16 cellular contexts compared by ENCODE assay signal in the genomic region with DNA sequence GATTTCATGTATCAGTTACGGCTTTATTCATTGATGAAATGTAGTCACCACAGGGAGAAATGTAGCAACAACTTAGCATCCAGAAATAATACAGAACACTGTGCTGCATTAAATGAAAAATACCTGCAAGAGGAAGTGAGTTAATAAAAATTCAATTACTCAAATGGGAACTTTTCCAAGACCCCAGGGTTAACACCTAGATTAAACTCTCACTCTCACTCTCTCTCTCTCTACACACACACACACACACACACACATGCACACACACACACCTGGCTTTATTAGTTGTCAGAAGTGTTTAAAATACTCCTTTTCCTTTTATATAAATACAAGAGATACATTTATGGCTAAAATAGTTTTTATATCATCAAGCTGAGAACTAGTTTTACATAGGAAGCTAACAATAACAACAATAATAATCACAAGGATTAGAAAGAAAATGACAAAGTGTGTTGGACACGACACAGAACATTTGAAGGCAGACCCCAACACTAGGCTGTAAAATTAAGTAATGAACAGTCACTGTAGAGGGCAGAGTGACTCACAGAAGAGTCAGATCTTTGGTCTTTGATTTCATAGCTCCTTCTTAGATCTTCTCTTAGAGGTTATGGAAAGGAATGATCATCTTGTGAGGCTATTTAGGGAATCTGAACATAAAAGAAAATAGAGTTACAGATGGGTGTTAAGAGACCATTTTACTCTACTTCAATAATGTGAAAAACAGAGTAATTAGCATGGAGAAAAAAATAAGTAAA.
DNase-seq lines count a peak whose midpoint lies in the region; ATAC-seq, FAIRE-seq and TF ChIP-seq lines count a peak whose summit lies in the region.
"Had no signal": no experiment of that assay in that cellular context is flagged by ENCODE, and none has a peak within 500 bp of the region (broad histone marks: within the 10 kb centered on the region; RNA-seq: fewer than 3 reads in every experiment).

No MANE protein-coding gene starts in this region.

- H3K9me3 ChIP-seq in HEK293 (ENCODE audit: control insufficient read depth, insufficient read depth, low read depth, low read length) (no peaks in the 10 kb centered on the region), astrocyte (ENCODE audit: insufficient read depth, low read depth, low read length) (no peaks in the 10 kb centered on the region), iPS-18a (ENCODE audit: control insufficient read depth, low read depth, low read length) (no peaks in the 10 kb centered on the region)
- H3K9me3 ChIP-seq: HAP-1, MG63 had no signal

- H3K4me1 Mint-ChIP-seq in astrocyte (ENCODE audit: low read depth, unreplicated experiment) (peaks cover 42% of the 10 kb centered on the region), immature natural killer cell (no peaks in the 10 kb centered on the region)

- H3K9ac ChIP-seq in astrocyte (ENCODE audit: low read length): no peak overlapping the region
- no peak overlapping the region for H3K9ac ChIP-seq in iPS-18a (ENCODE audit: low read length)

- ATAC-seq in HG02884 (IDR thresholded peaks at IDR 0.05; ENCODE audit: unreplicated experiment) (no peak), HG02981 (IDR thresholded peaks at IDR 0.05; ENCODE audit: unreplicated experiment) (no peak)
- ATAC-seq: activated CD4-positive, CD25-positive, alpha-beta regulatory T cell treated with anti-CD3 and anti-CD28 coated beads, Interleukin-2, amount 50 U/mL, for 24 hours had no signal

- H3K4me1 ChIP-seq in HEK293 (ENCODE audit: control insufficient read depth, insufficient read depth, low read length): peaks cover 3% of the 10 kb centered on the region; the same call in 1 of the 2 replicates
- H3K4me1 ChIP-seq in astrocyte (ENCODE audit: insufficient read depth, low read length): no peaks in the 10 kb centered on the region
- peaks cover 56% of the 10 kb centered on the region for H3K4me1 ChIP-seq in iPS-18a (ENCODE audit: control insufficient read depth, low read depth, low read length)

- H2AFZ ChIP-seq in astrocyte (ENCODE audit: low read depth, low read length): no peak overlapping the region

- H3K27me3 ChIP-seq in astrocyte (ENCODE audit: insufficient read depth, low read length): no peaks in the 10 kb centered on the region
- H3K27me3 ChIP-seq in iPS-18a (ENCODE audit: control insufficient read depth, insufficient read depth, low read length): no peaks in the 10 kb centered on the region
- H3K27me3 ChIP-seq: MG63 had no signal

- no peak for TF ChIP-seq CTCF in HEK293 (tag by site-specific recombination; IDR thresholded peaks at IDR 0.05)
- TF ChIP-seq CTCF in astrocyte (IDR thresholded peaks at IDR 0.05; ENCODE audit: insufficient read depth, low read depth, low read length): no peak

- H3K9me3 Mint-ChIP-seq in astrocyte (ENCODE audit: unreplicated experiment): no peaks in the 10 kb centered on the region
- H3K9me3 Mint-ChIP-seq in immature natural killer cell: peaks cover 5 to 33% (median 17%) of the 10 kb centered on the region in 6 donors

- peak; percentile 2 for DNase-seq in A172 (ENCODE audit: low spot score)
- DNase-seq in astrocyte (ENCODE audit: low read depth): peak; percentile 26
- no peak for DNase-seq in activated T-cell treated with anti-CD3 and anti-CD28 coated beads, Interleukin-2, amount 50 U/mL, for 1 hour
- DNase-seq in immature natural killer cell: no peak
- DNase-seq: COR-L47; MG63; posterior cingulate gyrus; stimulated activated CD4-positive, alpha-beta T cell treated with anti-CD3 and anti-CD28 coated beads, Interleukin-15, amount 100 ng/mL, for 24 hours had no signal

- H3K36me3 ChIP-seq in HEK293 (ENCODE audit: control insufficient read depth in 2 of 2, insufficient read depth in 1 of 2, low read length in 2 of 2): no peaks in the 10 kb centered on the region
- no peaks in the 10 kb centered on the region for H3K36me3 ChIP-seq in astrocyte (ENCODE audit: insufficient read depth, low read length)
- H3K36me3 ChIP-seq in iPS-18a (ENCODE audit: control insufficient read depth, low read depth, low read length): no peaks in the 10 kb centered on the region
- H3K36me3 ChIP-seq: HAP-1, MG63 had no signal

- H3K4me2 ChIP-seq in astrocyte (ENCODE audit: low read length): peak overlapping the region; percentile 28

- H3K4me3 ChIP-seq in HEK293 (ENCODE audit: low read depth, low read length): no peak overlapping the region
- no peak overlapping the region for H3K4me3 ChIP-seq in astrocyte (ENCODE audit: insufficient read depth, low read depth, low read length)
- peak overlapping the region; percentile 33 for H3K4me3 ChIP-seq in iPS-18a (ENCODE audit: low read length)
- H3K4me3 ChIP-seq: HAP-1, MG63 had no signal

- CTCF ChIA-PET in HEK293 (lab: Yijun Ruan, JAX): interaction anchor here (0.6 to 0.8 kb wide), 2 partner anchors 197 to 239 kb away, joined by 3 read pairs; no protein-coding TSS in a partner anchor

- H3K36me3 Mint-ChIP-seq in astrocyte (ENCODE audit: low read depth, unreplicated experiment) (no peaks in the 10 kb centered on the region), immature natural killer cell (no peaks in the 10 kb centered on the region)
- H3K36me3 Mint-ChIP-seq: activated naive CD8-positive, alpha-beta T cell had no signal

- no peaks in the 10 kb centered on the region for H4K20me1 ChIP-seq in astrocyte (ENCODE audit: insufficient read depth, low read length)

- POLR2A ChIA-PET in HEK293 (lab: Yijun Ruan, JAX): no interaction called here

- no peak overlapping the region for H3K27ac ChIP-seq in HEK293 (ENCODE audit: extremely low read depth, low read depth, low read length)
- H3K27ac ChIP-seq in astrocyte (ENCODE audit: low read depth, low read length): no peak overlapping the region
- H3K27ac ChIP-seq in iPS-18a (ENCODE audit: low read length): peak overlapping the region; percentile 10

- FAIRE-seq in astrocyte (lab: Jason Lieb, UNC): no peak
- FAIRE-seq: colon had no signal

- H3K79me2 ChIP-seq in astrocyte (ENCODE audit: insufficient read depth, low read length): no peaks in the 10 kb centered on the region

- peak overlapping the region; percentile 91 for H3K27ac Mint-ChIP-seq in astrocyte (ENCODE audit: unreplicated experiment)
- no peak overlapping the region for H3K27ac Mint-ChIP-seq in immature natural killer cell
- H3K27ac Mint-ChIP-seq: activated naive CD8-positive, alpha-beta T cell had no signal

- H3K4me3 Mint-ChIP-seq in astrocyte (ENCODE audit: unreplicated experiment) (no peak overlapping the region), immature natural killer cell (no peak overlapping the region)
- H3K4me3 Mint-ChIP-seq: activated naive CD8-positive, alpha-beta T cell had no signal

- no peaks in the 10 kb centered on the region for H3K27me3 Mint-ChIP-seq in astrocyte (ENCODE audit: low read depth, unreplicated experiment)
- no peaks in the 10 kb centered on the region for H3K27me3 Mint-ChIP-seq in immature natural killer cell (ENCODE audit: low read depth in 3 of 3)
- H3K27me3 Mint-ChIP-seq: activated naive CD8-positive, alpha-beta T cell had no signal

TF ChIP-seq in HEK293, 187 proteins besides CTCF, POLR2A, EP300 and RAD21:
- TF ChIP-seq BCL11A (tag by site-specific recombination; IDR thresholded peaks at IDR 0.05; ENCODE audit: low read depth) (no peak), ZBTB17 (tag by site-specific recombination; IDR thresholded peaks at IDR 0.05) (no peak)
- TF ChIP-seq, protein P1, sequence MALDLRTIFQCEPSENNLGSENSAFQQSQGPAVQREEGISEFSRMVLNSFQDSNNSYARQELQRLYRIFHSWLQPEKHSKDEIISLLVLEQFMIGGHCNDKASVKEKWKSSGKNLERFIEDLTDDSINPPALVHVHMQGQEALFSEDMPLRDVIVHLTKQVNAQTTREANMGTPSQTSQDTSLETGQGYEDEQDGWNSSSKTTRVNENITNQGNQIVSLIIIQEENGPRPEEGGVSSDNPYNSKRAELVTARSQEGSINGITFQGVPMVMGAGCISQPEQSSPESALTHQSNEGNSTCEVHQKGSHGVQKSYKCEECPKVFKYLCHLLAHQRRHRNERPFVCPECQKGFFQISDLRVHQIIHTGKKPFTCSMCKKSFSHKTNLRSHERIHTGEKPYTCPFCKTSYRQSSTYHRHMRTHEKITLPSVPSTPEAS (tag by site-specific recombination; IDR thresholded peaks at IDR 0.05): peak; percentile 70

Comparison
In these comparisons a context has a peak if more than half of its experiments do, and no peak if none do; other contexts are left out.
1. DNase-seq: peak in A172 (single experiment) and astrocyte (single experiment); none in activated T-cell treated with anti-CD3 and anti-CD28 coated beads, Interleukin-2, amount 50 U/mL, for 1 hour (single experiment) and immature natural killer cell (0 of 3).